4 cellular contexts compared by ENCODE assay signal in the genomic region with DNA sequence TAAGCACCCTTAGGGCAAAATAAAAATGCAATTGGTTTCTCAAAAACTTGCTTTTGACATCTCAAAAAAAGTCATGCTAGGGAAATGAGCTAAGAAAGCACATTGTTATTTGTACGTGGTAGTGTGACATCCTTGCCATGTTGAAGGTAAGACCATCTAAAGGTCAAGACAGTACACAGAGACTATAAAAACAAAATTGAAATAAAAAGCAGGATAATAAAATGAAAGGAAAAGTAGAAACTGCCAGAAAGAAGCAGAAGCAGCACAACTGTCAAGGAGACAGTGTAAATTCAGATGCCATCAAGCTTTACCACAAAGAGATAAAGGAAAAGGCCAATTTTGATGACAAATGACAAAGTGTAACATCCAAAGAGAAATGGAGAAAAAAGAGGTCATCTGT. TPM values are rescaled to one million over a fixed set of nuclear protein-coding genes. Genes with fewer than 3 reads are reported as not detected.
"Had no signal": no experiment of that assay in that cellular context is flagged by ENCODE, and none has a peak within 500 bp of the region (broad histone marks: within the 10 kb centered on the region; RNA-seq: fewer than 3 reads in every experiment).

No MANE protein-coding gene starts in this region.

RNA-seq across cellular contexts. Expression of a gene that starts 11.5 kb away (rescaled TPM):
- total RNA-seq: chondrocyte, fibroblast of villous mesenchyme, lower leg skin had no signal

RNA-seq across cellular contexts. Expression of a gene that starts 18.6 kb away (rescaled TPM):
- polyA plus RNA-seq: aorta had no signal
